17 cellular contexts compared by ENCODE assay signal in genomic region chr3:149390772-149391212, GRCh38. TPM values are rescaled to one million over a fixed set of nuclear protein-coding genes. Genes with fewer than 3 reads are reported as not detected.
DNase-seq lines count a peak whose midpoint lies in the region; ATAC-seq, FAIRE-seq and TF ChIP-seq lines count a peak whose summit lies in the region.
"Had no signal": no experiment of that assay in that cellular context is flagged by ENCODE, and none has a peak within 500 bp of the region (broad histone marks: within the 10 kb centered on the region; RNA-seq: fewer than 3 reads in every experiment).

No MANE protein-coding gene starts in this region.

- H3K27me3 ChIP-seq in ACC112 (ENCODE audit: insufficient read depth, low read length) (no peaks in the 10 kb centered on the region), brain microvascular endothelial cell (replicated peaks) (no peaks in the 10 kb centered on the region)
- H3K27me3 ChIP-seq: adrenal gland had no signal

- peaks cover 8% of the 10 kb centered on the region; the same call in 1 of the 2 replicates for H3K36me3 ChIP-seq in ACC112 (ENCODE audit: insufficient read depth, low read length)
- no peaks in the 10 kb centered on the region for H3K36me3 ChIP-seq in brain microvascular endothelial cell (replicated peaks)
- H3K36me3 ChIP-seq: adrenal gland, lower lobe of right lung had no signal

- no peak overlapping the region for H3K4me3 ChIP-seq in ACC112 (ENCODE audit: low read depth, low read length)
- H3K4me3 ChIP-seq in brain microvascular endothelial cell (ENCODE audit: low read depth, low read length): no peak overlapping the region
- H3K4me3 ChIP-seq: adrenal gland, lower lobe of right lung, skin epidermis had no signal

- peak; percentile 74 for ATAC-seq in left colon
- ATAC-seq in GM21423 (IDR thresholded peaks at IDR 0.05; ENCODE audit: unreplicated experiment): no peak
- ATAC-seq in GM19023 (IDR thresholded peaks at IDR 0.05; ENCODE audit: unreplicated experiment): no peak
- ATAC-seq in left cardiac atrium: no peak
- ATAC-seq: lower lobe of right lung had no signal

- H2AFZ ChIP-seq in ACC112 (ENCODE audit: low read length, unreplicated experiment): no peak overlapping the region

- in situ Hi-C loops in brain microvascular endothelial cell (cut with HindIII; ENCODE audit: low pct_ligation_motif_present, low sequenced_read_pairs): no loop called here

- intact Hi-C loops in left colon (cut with DNase I, micrococcal nuclease): no loop called here
- intact Hi-C loops in left cardiac atrium (cut with DNase I): loop anchor here in 1 of 2 donors (5.0 kb wide), 1 partner anchor 92 kb away; no protein-coding TSS in a partner anchor

- TF ChIP-seq CTCF in brain microvascular endothelial cell (IDR thresholded peaks at IDR 0.05; ENCODE audit: low read depth, low read length, missing control alignments) (no peak), D721Med (IDR thresholded peaks at IDR 0.05; ENCODE audit: insufficient read depth, missing control alignments) (no peak)

- FAIRE-seq in HTR-8/SVneo (lab: Jason Lieb, UNC) (peak; percentile 65), D721Med (lab: Jason Lieb, UNC) (no peak)
- FAIRE-seq: colon had no signal

- peak overlapping the region; percentile 54 for H3K27ac ChIP-seq in ACC112 (ENCODE audit: low read depth, low read length)
- H3K27ac ChIP-seq in brain microvascular endothelial cell: no peak overlapping the region
- H3K27ac ChIP-seq: adrenal gland, KMS-11, lower lobe of right lung had no signal

- no peaks in the 10 kb centered on the region for H3K79me2 ChIP-seq in ACC112 (ENCODE audit: control insufficient read depth, insufficient read depth, low read length, unreplicated experiment)

- DNase-seq in HTR-8/SVneo (ENCODE audit: insufficient read length, low spot score) (no peak), brain microvascular endothelial cell (peak; percentile 49), left colon (no peak), D721Med (ENCODE audit: insufficient read length, low spot score) (no peak), left cardiac atrium (no peak)
- DNase-seq: adrenal gland, erythroblast, H7, hypothalamus, lower lobe of right lung, OCI-M1 had no signal

- peaks cover 62% of the 10 kb centered on the region for H3K4me1 ChIP-seq in ACC112 (ENCODE audit: control insufficient read depth, insufficient read depth, low read length, unreplicated experiment)

RNA-seq across cellular contexts. Expression of gene TM4SF1, which starts 13.3 kb away (rescaled TPM):
- 10 to 100 TPM; 27.0 to 83.9 TPM for total RNA-seq in left colon
- 100 to 1,000 TPM; 125 to 194 TPM for total RNA-seq in left cardiac atrium

RNA-seq across cellular contexts. Expression of gene TM4SF18, which starts 57.4 kb away (rescaled TPM):
- total RNA-seq in left colon: 1 to 10 TPM in 1 of 2 donors, under 1 TPM in 1; 0.95 to 2.0 TPM
- total RNA-seq in left cardiac atrium: 10 to 100 TPM; 12.5 to 13.2 TPM

Comparison
In these comparisons a context has a peak if more than half of its experiments do, and no peak if none do; other contexts are left out.
1. RNA of gene TM4SF18, which starts 57.4 kb away (total RNA-seq): 12.5 to 13.2 TPM in left cardiac atrium; 0.95 to 2.0 TPM in left colon; every median in the first group is over 4 times any median in the second.